Comparison of ENCODE assay signal across 27 cellular contexts in genomic region chr20:49420292-49420691, GRCh38.
DNase-seq lines count a peak whose midpoint lies in the region; ATAC-seq and TF ChIP-seq lines count a peak whose summit lies in the region.
"Had no signal": no experiment of that assay in that cellular context is flagged by ENCODE, and none has a peak within 500 bp of the region (broad histone marks: within the 10 kb centered on the region; RNA-seq: fewer than 3 reads in every experiment).

No MANE protein-coding gene starts in this region.

- H3K27me3 ChIP-seq in mammary epithelial cell (ENCODE audit: insufficient read depth, low read length) (peaks cover 2% of the 10 kb centered on the region), hepatocyte (no peaks in the 10 kb centered on the region), gastrocnemius medialis (no peaks in the 10 kb centered on the region), SK-N-SH (ENCODE audit: insufficient read depth) (no peaks in the 10 kb centered on the region)
- H3K27me3 ChIP-seq: BLaER1, cardiac muscle cell had no signal

- peak; percentile 79 to 80 for ATAC-seq in gastrocnemius medialis
- ATAC-seq: stimulated activated naive B cell treated with anti-CD40 and anti-IgM and Interleukin-4, amounts not matched to agents 10 μg/mL and 1 μg/mL and 100 μg/mL, for 72 hours; T-helper 17 cell had no signal

- no peak overlapping the region for H3K27ac Mint-ChIP-seq in activated naive CD4-positive, alpha-beta T cell treated with anti-CD3 and anti-CD28 coated beads, Interleukin-2, amount 10 ng/mL, durations not matched to agents 7 days and 5 days
- H3K27ac Mint-ChIP-seq: HFFc6; stimulated activated naive B cell treated with anti-CD40 and anti-IgM and Interleukin-4, amounts not matched to agents 10 μg/mL and 1 μg/mL and 100 μg/mL, for 72 hours; T-helper 17 cell had no signal

- H3K36me3 Mint-ChIP-seq in activated naive CD4-positive, alpha-beta T cell treated with anti-CD3 and anti-CD28 coated beads, Interleukin-2, amount 10 ng/mL, durations not matched to agents 7 days and 5 days: no peaks in the 10 kb centered on the region
- H3K36me3 Mint-ChIP-seq: stimulated activated naive B cell treated with anti-CD40 and anti-IgM and Interleukin-4, amounts not matched to agents 10 μg/mL and 1 μg/mL and 100 μg/mL, for 72 hours had no signal

- H3K4me3 ChIP-seq in mammary epithelial cell (replicated peaks in 1 of 3; ENCODE audit: insufficient read depth in 1 of 3, low read depth in 2 of 3, low read length in 3 of 3): no peak overlapping the region
- no peak overlapping the region for H3K4me3 ChIP-seq in hepatocyte
- H3K4me3 ChIP-seq in gastrocnemius medialis: no peak overlapping the region
- H3K4me3 ChIP-seq in SK-N-SH (ENCODE audit: low read depth in 2 of 2, low read length in 1 of 2): no peak overlapping the region
- H3K4me3 ChIP-seq: BLaER1, cardiac muscle cell, GM23248, lung, SK-N-MC, spleen had no signal

- POLR2A ChIA-PET in SK-N-SH (lab: Yijun Ruan, JAX): no interaction called here

- no peak overlapping the region for H3K4me3 Mint-ChIP-seq in activated naive CD4-positive, alpha-beta T cell treated with anti-CD3 and anti-CD28 coated beads, Interleukin-2, amount 10 ng/mL, durations not matched to agents 7 days and 5 days
- H3K4me3 Mint-ChIP-seq: HFFc6; stimulated activated naive B cell treated with anti-CD40 and anti-IgM and Interleukin-4, amounts not matched to agents 10 μg/mL and 1 μg/mL and 100 μg/mL, for 72 hours; T-helper 17 cell had no signal

- dilution Hi-C loops in mammary epithelial cell (cut with HindIII; ENCODE audit: low sequenced_read_pairs): loop anchor here (5.0 kb wide), 3 partner anchors 38 to 78 kb away; no protein-coding TSS in a partner anchor

- H3K9me3 ChIP-seq in mammary epithelial cell (replicated peaks; ENCODE audit: insufficient read depth, low read length) (no peaks in the 10 kb centered on the region), hepatocyte (ENCODE audit: low read depth) (no peaks in the 10 kb centered on the region), gastrocnemius medialis (no peaks in the 10 kb centered on the region), SK-N-SH (no peaks in the 10 kb centered on the region)
- H3K9me3 ChIP-seq: BLaER1, neutrophil, spleen had no signal

- H3K36me3 ChIP-seq in mammary epithelial cell (ENCODE audit: insufficient read depth, low read length) (no peaks in the 10 kb centered on the region), hepatocyte (replicated peaks; ENCODE audit: insufficient read depth, low read depth) (no peaks in the 10 kb centered on the region), gastrocnemius medialis (no peaks in the 10 kb centered on the region), SK-N-SH (replicated peaks in 1 of 2; ENCODE audit: control insufficient read depth in 1 of 2, insufficient read depth in 2 of 2, low read length in 1 of 2) (no peaks in the 10 kb centered on the region)
- H3K36me3 ChIP-seq: BLaER1, cardiac muscle cell, neutrophil, spleen had no signal

- CTCF ChIA-PET in mammary epithelial cell (lab: Charles Lee; ENCODE audit: low non-redundant PET): no interaction called here
- CTCF ChIA-PET in activated naive CD4-positive, alpha-beta T cell treated with anti-CD3 and anti-CD28 coated beads, Interleukin-2, amount 10 ng/mL, durations not matched to agents 7 days and 5 days (lab: Charles Lee): no interaction called here
- CTCF ChIA-PET in SK-N-SH (lab: Yijun Ruan, JAX): interaction anchor here (0.7 to 1.9 kb wide), 2 partner anchors 12 to 86 kb away, joined by 3 to 4 read pairs; no protein-coding TSS in a partner anchor

- H3K27ac ChIP-seq in mammary epithelial cell (ENCODE audit: insufficient read depth, low read depth, low read length): peak overlapping the region; percentile 45
- peak overlapping the region; percentile 81 for H3K27ac ChIP-seq in hepatocyte
- peak overlapping the region; percentile 67 to 83 (median 80) for H3K27ac ChIP-seq in gastrocnemius medialis
- H3K27ac ChIP-seq in SK-N-SH (ENCODE audit: low read depth in 2 of 2, low read length in 1 of 2): no peak overlapping the region
- H3K27ac ChIP-seq: BLaER1, cardiac muscle cell, GM23248, neutrophil, SK-N-MC, spleen had no signal

- intact Hi-C loops in mammary epithelial cell (cut with micrococcal nuclease): loop anchor here (5.0 kb wide), 1 partner anchor 73 kb away; no protein-coding TSS in a partner anchor
- intact Hi-C loops in gastrocnemius medialis (cut with DNase I; ENCODE audit: low total_unique reads): loop anchor here (5.0 kb wide), 1 partner anchor 62 kb away; the partner anchor contains the start of gene KCNB1

- WGBS in mammary epithelial cell (ENCODE audit: low coverage, missing lambda C conversion rate): 86% methylated on average over 1 of the region's 1 CpG
- 50% methylated on average over 1 of the region's 1 CpG for WGBS in hepatocyte (ENCODE audit: low lambda C conversion rate, missing lambda C conversion rate)
- WGBS in SK-N-SH (ENCODE audit: low lambda C conversion rate): 80% methylated on average over 1 of the region's 1 CpG

- H3K4me2 ChIP-seq in mammary epithelial cell (ENCODE audit: insufficient read depth, low read depth, low read length) (peak overlapping the region; percentile 54), hepatocyte (no peak overlapping the region), SK-N-SH (no peak overlapping the region)
- H3K4me2 ChIP-seq: BLaER1 had no signal

- peak overlapping the region; percentile 18 for H3K9ac ChIP-seq in mammary epithelial cell (ENCODE audit: insufficient read depth, low read length)
- H3K9ac ChIP-seq in SK-N-SH: no peak overlapping the region
- H3K9ac ChIP-seq: BLaER1, GM23248 had no signal

- H3K79me2 ChIP-seq in mammary epithelial cell (ENCODE audit: insufficient read depth, low read length) (no peaks in the 10 kb centered on the region), hepatocyte (no peaks in the 10 kb centered on the region), SK-N-SH (ENCODE audit: insufficient read depth) (no peaks in the 10 kb centered on the region)

- H3K4me1 ChIP-seq in mammary epithelial cell (ENCODE audit: insufficient read depth, low read length) (peaks cover 18% of the 10 kb centered on the region), hepatocyte (ENCODE audit: insufficient read depth) (peaks cover 11% of the 10 kb centered on the region), gastrocnemius medialis (peaks cover 77 to 78% of the 10 kb centered on the region in 2 donors), SK-N-SH (ENCODE audit: control insufficient read depth in 1 of 2, insufficient read depth in 2 of 2, low read depth in 1 of 2, low read length in 1 of 2) (peaks cover 0 to 12% of the 10 kb centered on the region in 2 experiments; a peak in 2 of 4 replicates)
- H3K4me1 ChIP-seq: spleen had no signal

- no peaks in the 10 kb centered on the region for H3F3A ChIP-seq in SK-N-SH (replicated peaks; ENCODE audit: insufficient read depth)

- TF ChIP-seq CTCF in mammary epithelial cell (conservative IDR thresholded peaks at IDR 0.05 in 1 of 2, IDR thresholded peaks at IDR 0.05 in 1 of 2; ENCODE audit: extremely low read depth in 1 of 2, insufficient read depth in 1 of 2, low read depth in 1 of 2, low read length in 2 of 2) (no peak), hepatocyte (IDR thresholded peaks at IDR 0.05; ENCODE audit: poor library complexity) (no peak), gastrocnemius medialis (IDR thresholded peaks at IDR 0.05 in 4 of 5, conservative IDR thresholded peaks at IDR 0.05 in 1 of 5) (no peak), SK-N-SH (IDR thresholded peaks at IDR 0.05) (no peak)

- BruUV-seq in mammary epithelial cell (replicated peaks; lab: Mats Ljungman, UMichigan): no TSS peak

- H2AFZ ChIP-seq in mammary epithelial cell (ENCODE audit: low read depth, low read length): no peak overlapping the region
- no peak overlapping the region for H2AFZ ChIP-seq in hepatocyte
- no peak overlapping the region for H2AFZ ChIP-seq in SK-N-SH (ENCODE audit: low read depth)
- H2AFZ ChIP-seq: GM23248 had no signal

- TF ChIP-seq RAD21 in SK-N-SH (IDR thresholded peaks at IDR 0.05; ENCODE audit: low read length): no peak

- H3K9me2 ChIP-seq in hepatocyte (replicated peaks; ENCODE audit: insufficient read depth) (no peaks in the 10 kb centered on the region), SK-N-SH (no peaks in the 10 kb centered on the region)

- H3K9me3 Mint-ChIP-seq in activated naive CD4-positive, alpha-beta T cell treated with anti-CD3 and anti-CD28 coated beads, Interleukin-2, amount 10 ng/mL, durations not matched to agents 7 days and 5 days: no peaks in the 10 kb centered on the region
- H3K9me3 Mint-ChIP-seq: HFFc6; stimulated activated naive B cell treated with anti-CD40 and anti-IgM and Interleukin-4, amounts not matched to agents 10 μg/mL and 1 μg/mL and 100 μg/mL, for 72 hours had no signal

- no peaks in the 10 kb centered on the region for H3K4me1 Mint-ChIP-seq in activated naive CD4-positive, alpha-beta T cell treated with anti-CD3 and anti-CD28 coated beads, Interleukin-2, amount 10 ng/mL, durations not matched to agents 7 days and 5 days
- H3K4me1 Mint-ChIP-seq: stimulated activated naive B cell treated with anti-CD40 and anti-IgM and Interleukin-4, amounts not matched to agents 10 μg/mL and 1 μg/mL and 100 μg/mL, for 72 hours had no signal

- in situ Hi-C loops in mammary epithelial cell (cut with MboI; ENCODE audit: low sequenced_read_pairs in 2 of 2): no loop called here
- in situ Hi-C loops in gastrocnemius medialis (cut with MboI; ENCODE audit: low sequenced_read_pairs in 4 of 4): no loop called here

- peak; percentile 5 for DNase-seq in NCI-H69 (lab: John Stamatoyannopoulos, UW)
- peak; percentile 87 for DNase-seq in mammary epithelial cell
- DNase-seq in hepatocyte (ENCODE audit: low spot score): peak; percentile 57
- DNase-seq in gastrocnemius medialis: peak; percentile 66 to 71
- DNase-seq in pons (ENCODE audit: low spot score): no peak
- no peak for DNase-seq in T-helper 2 cell
- DNase-seq in activated naive CD4-positive, alpha-beta T cell treated with anti-CD3 and anti-CD28 coated beads, Interleukin-2, amount 10 ng/mL, durations not matched to agents 7 days and 5 days: no peak
- no peak for DNase-seq in SK-N-SH
- DNase-seq: activated CD4-positive, alpha-beta T cell treated with anti-CD3 and anti-CD28 coated beads for 48 hours; activated naive CD4-positive, alpha-beta T cell; activated T-cell treated with anti-CD3 and anti-CD28 coated beads, Interleukin-2, amount 50 U/mL, for 48 hours; amniotic stem cell; foreskin fibroblast; HFFc6; MM.1S; NCI-H146; NCI-H510A treated with DMSO at 0.1 percent for 48 hours; spleen; stimulated activated CD4-positive, alpha-beta T cell treated with anti-CD3 and anti-CD28 coated beads, Interleukin-4, amount 100 ng/mL, for 1 hour; stimulated activated naive B cell treated with anti-CD40 and anti-IgM and Interleukin-4, amounts not matched to agents 10 μg/mL and 1 μg/mL and 100 μg/mL, for 72 hours; T-helper 17 cell had no signal

- TF ChIP-seq POLR2A in gastrocnemius medialis (IDR thresholded peaks at IDR 0.05): peak in 1 of 2 donors; percentile 14

- H4K20me1 ChIP-seq in mammary epithelial cell (ENCODE audit: insufficient read depth, low read length): no peaks in the 10 kb centered on the region
- no peaks in the 10 kb centered on the region for H4K20me1 ChIP-seq in hepatocyte (ENCODE audit: insufficient read depth, poor library complexity, severe bottlenecking)
- no peaks in the 10 kb centered on the region for H4K20me1 ChIP-seq in SK-N-SH (ENCODE audit: insufficient read depth)
- H4K20me1 ChIP-seq: BLaER1 had no signal

- H3K27me3 Mint-ChIP-seq in activated naive CD4-positive, alpha-beta T cell treated with anti-CD3 and anti-CD28 coated beads, Interleukin-2, amount 10 ng/mL, durations not matched to agents 7 days and 5 days: peaks cover 40% of the 10 kb centered on the region

- no peak for TF ChIP-seq EP300 in SK-N-SH (IDR thresholded peaks at IDR 0.05; ENCODE audit: borderline replicate concordance in 1 of 2, low read depth in 1 of 2, low read length in 1 of 2)

Comparison
In these comparisons a context has a peak if more than half of its experiments do, and no peak if none do; other contexts are left out.
1. DNase-seq: peak in NCI-H69 (single experiment), mammary epithelial cell (single experiment), hepatocyte (single experiment) and gastrocnemius medialis (2 of 2); none in pons (single experiment), T-helper 2 cell (0 of 5), activated naive CD4-positive, alpha-beta T cell treated with anti-CD3 and anti-CD28 coated beads, Interleukin-2, amount 10 ng/mL, durations not matched to agents 7 days and 5 days (single experiment) and SK-N-SH (single experiment).
2. H3K27ac ChIP-seq: peak in mammary epithelial cell (single experiment), hepatocyte (single experiment) and gastrocnemius medialis (4 of 4); none in SK-N-SH (0 of 2).